Comparison of ENCODE assay signal across 10 cellular contexts in the genomic region with DNA sequence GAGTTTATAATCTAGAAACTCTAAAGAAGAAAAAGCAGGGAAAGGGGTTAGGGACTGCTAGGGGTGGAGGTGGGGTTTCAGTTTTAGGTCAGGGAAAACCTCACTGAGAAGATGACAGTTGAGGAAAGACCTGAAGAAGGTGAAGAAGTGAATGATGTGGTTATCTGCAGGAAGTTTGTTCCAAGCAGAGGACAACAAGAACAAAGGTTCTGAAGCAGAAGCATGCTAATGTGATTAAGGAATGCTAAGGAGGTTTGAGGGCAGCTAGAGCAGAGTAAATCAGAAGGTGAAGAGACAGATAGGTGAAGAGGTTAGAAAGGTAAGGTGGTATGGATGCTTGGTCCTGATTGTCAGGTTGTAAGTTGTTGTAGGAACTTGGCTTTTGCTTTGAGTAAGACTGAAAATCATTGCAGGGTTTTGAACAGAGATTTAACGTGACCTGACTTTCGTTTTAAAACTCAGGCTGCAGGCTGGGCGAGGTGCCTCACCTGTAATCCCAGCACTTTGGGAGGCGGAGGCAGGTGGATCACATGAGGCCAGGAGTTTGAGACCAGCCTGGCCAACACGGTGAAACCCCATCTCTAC. TPM values are rescaled to one million over a fixed set of nuclear protein-coding genes. Genes with fewer than 3 reads are reported as not detected.
A peak's percentile ranks its signal among the peaks of the same experiment; 100 is the strongest.
DNase-seq lines count a peak whose midpoint lies in the region; ATAC-seq and TF ChIP-seq lines count a peak whose summit lies in the region.
"Had no signal": no experiment of that assay in that cellular context is flagged by ENCODE, and none has a peak within 500 bp of the region (broad histone marks: within the 10 kb centered on the region; RNA-seq: fewer than 3 reads in every experiment).

No MANE protein-coding gene starts in this region.

- peaks cover 19% of the 10 kb centered on the region for H3K36me3 Mint-ChIP-seq in activated CD8-positive, alpha-beta memory T cell treated with anti-CD3 and anti-CD28 coated beads, Interleukin-2, amount 10 ng/mL, durations not matched to agents 7 days and 5 days

- peak overlapping the region; percentile 36 for H3K4me2 ChIP-seq in OCI-LY7 (ENCODE audit: low read length)

- H3K9me3 Mint-ChIP-seq in activated CD8-positive, alpha-beta memory T cell treated with anti-CD3 and anti-CD28 coated beads, Interleukin-2, amount 10 ng/mL, durations not matched to agents 7 days and 5 days (ENCODE audit: low read depth): no peaks in the 10 kb centered on the region

- H3K36me3 ChIP-seq in OCI-LY7 (ENCODE audit: insufficient read depth, low read length) (peaks cover 8% of the 10 kb centered on the region), neutrophil (no peaks in the 10 kb centered on the region)
- H3K36me3 ChIP-seq: adrenal gland had no signal

- intact Hi-C loops in OCI-LY7 (cut with micrococcal nuclease; ENCODE audit: unreplicated experiment): no loop called here

- H3K27ac ChIP-seq in OCI-LY7 (ENCODE audit: low read depth, low read length, poor library complexity, severe bottlenecking) (no peak overlapping the region), neutrophil (peak overlapping the region; percentile 30)
- H3K27ac ChIP-seq: adrenal gland had no signal

- CTCF ChIA-PET in activated CD8-positive, alpha-beta memory T cell treated with anti-CD3 and anti-CD28 coated beads, Interleukin-2, amount 10 ng/mL, durations not matched to agents 7 days and 5 days (lab: Charles Lee): no interaction called here
- CTCF ChIA-PET in OCI-LY7 (lab: Charles Lee; ENCODE audit: unreplicated experiment): no interaction called here

- peaks cover 53% of the 10 kb centered on the region for H3K4me1 Mint-ChIP-seq in activated CD8-positive, alpha-beta memory T cell treated with anti-CD3 and anti-CD28 coated beads, Interleukin-2, amount 10 ng/mL, durations not matched to agents 7 days and 5 days

- peak overlapping the region; percentile 24 for H3K4me3 Mint-ChIP-seq in activated CD8-positive, alpha-beta memory T cell treated with anti-CD3 and anti-CD28 coated beads, Interleukin-2, amount 10 ng/mL, durations not matched to agents 7 days and 5 days

- H3K79me2 ChIP-seq in OCI-LY7 (ENCODE audit: insufficient read depth, low read depth, low read length): peaks cover 98% of the 10 kb centered on the region

- no peak for TF ChIP-seq CTCF in OCI-LY7 (conservative IDR thresholded peaks at IDR 0.05; ENCODE audit: low read length)
- no peak for TF ChIP-seq CTCF in neutrophil (IDR thresholded peaks at IDR 0.05)

- no peaks in the 10 kb centered on the region; the same call in 1 of the 2 replicates for H3K9me2 ChIP-seq in OCI-LY7 (ENCODE audit: insufficient read depth, low read length)

- H2AFZ ChIP-seq in OCI-LY7 (ENCODE audit: low read length): no peak overlapping the region

- no peak overlapping the region for H3K4me3 ChIP-seq in OCI-LY7 (ENCODE audit: low read depth, low read length, poor library complexity, severe bottlenecking)
- H3K4me3 ChIP-seq in neutrophil (ENCODE audit: low read depth in 1 of 2, low read length in 1 of 2): no peak overlapping the region
- H3K4me3 ChIP-seq: adrenal gland had no signal

- POLR2A ChIA-PET in OCI-LY7 (lab: Charles Lee): no interaction called here

- no peaks in the 10 kb centered on the region for H3K9me3 ChIP-seq in OCI-LY7 (ENCODE audit: low read length)
- H3K9me3 ChIP-seq in neutrophil: no peaks in the 10 kb centered on the region
- H3K9me3 ChIP-seq: adrenal gland had no signal

- BruUV-seq in OCI-LY7 (replicated peaks; lab: Mats Ljungman, UMichigan): no TSS peak

- no peaks in the 10 kb centered on the region for H3K27me3 Mint-ChIP-seq in activated CD8-positive, alpha-beta memory T cell treated with anti-CD3 and anti-CD28 coated beads, Interleukin-2, amount 10 ng/mL, durations not matched to agents 7 days and 5 days

- no peaks in the 10 kb centered on the region for H3K27me3 ChIP-seq in neutrophil
- H3K27me3 ChIP-seq: adrenal gland had no signal

- peaks cover 10% of the 10 kb centered on the region for H3K4me1 ChIP-seq in OCI-LY7 (ENCODE audit: insufficient read depth, low read length, poor library complexity, severe bottlenecking)
- peaks cover 14 to 36% of the 10 kb centered on the region in 2 experiments for H3K4me1 ChIP-seq in neutrophil (ENCODE audit: control insufficient read depth in 1 of 2, insufficient read depth in 1 of 2, low read depth in 1 of 2, low read length in 1 of 2)

- DNase-seq in activated CD8-positive, alpha-beta memory T cell treated with anti-CD3 and anti-CD28 coated beads, Interleukin-2, amount 10 ng/mL, durations not matched to agents 7 days and 5 days: no peak
- DNase-seq in activated CD8-positive, alpha-beta memory T cell treated with anti-CD3 and anti-CD28 coated beads, Interleukin-2, amount 50 U/mL, for 4 hours: no peak
- DNase-seq in OCI-LY7 (ENCODE audit: low spot score) (no peak), NCI-H82 (lab: John Stamatoyannopoulos, UW) (no peak), A172 (ENCODE audit: low spot score) (no peak), germinal center (ENCODE audit: low spot score) (no peak)
- DNase-seq: adrenal gland, NCI-H69 had no signal

- peak overlapping the region; percentile 13 for H3K27ac Mint-ChIP-seq in activated CD8-positive, alpha-beta memory T cell treated with anti-CD3 and anti-CD28 coated beads, Interleukin-2, amount 10 ng/mL, durations not matched to agents 7 days and 5 days

- peaks cover 34% of the 10 kb centered on the region for H4K20me1 ChIP-seq in OCI-LY7 (ENCODE audit: insufficient read depth, low read length)

- ATAC-seq in activated CD8-positive, alpha-beta memory T cell treated with anti-CD3 and anti-CD28 coated beads, Interleukin-2, amount 10 ng/mL, durations not matched to agents 7 days and 5 days: peak; percentile 44
- ATAC-seq in GM21825 (IDR thresholded peaks at IDR 0.05; ENCODE audit: unreplicated experiment): peak; percentile 29

RNA-seq across cellular contexts. Expression of a gene that starts 8.6 kb away (rescaled TPM):
- 10 to 100 TPM; 47.8 to 56.3 TPM for total RNA-seq in activated CD8-positive, alpha-beta memory T cell treated with anti-CD3 and anti-CD28 coated beads, Interleukin-2, amount 10 ng/mL, durations not matched to agents 7 days and 5 days
- 21.4 and 22.4 TPM in 2 replicates for total RNA-seq in OCI-LY7 (2014; rRNA removed; shearing (Covaris generic))
- total RNA-seq in OCI-LY7 (2022): 42.7 and 43.7 TPM in 2 replicates
- 38.8 and 44.7 TPM in 2 replicates for total RNA-seq in A172 (2014; rRNA removed; shearing (Covaris generic))

RNA-seq across cellular contexts. Expression of a gene that starts 35.5 kb away (rescaled TPM):
- total RNA-seq in activated CD8-positive, alpha-beta memory T cell treated with anti-CD3 and anti-CD28 coated beads, Interleukin-2, amount 10 ng/mL, durations not matched to agents 7 days and 5 days: 10 to 100 TPM; 69.3 to 70.3 TPM
- 8.8 and 16.3 TPM in 2 replicates for total RNA-seq in OCI-LY7 (2014; rRNA removed; shearing (Covaris generic))
- 28.6 and 29.4 TPM in 2 replicates for total RNA-seq in OCI-LY7 (2022)
- total RNA-seq in A172 (2014; rRNA removed; shearing (Covaris generic)): 0.93 and 2.1 TPM in 2 replicates

RNA-seq across cellular contexts. Expression of a gene that starts 37.0 kb away (rescaled TPM):
- 10 to 100 TPM; 91.3 to 91.7 TPM for total RNA-seq in activated CD8-positive, alpha-beta memory T cell treated with anti-CD3 and anti-CD28 coated beads, Interleukin-2, amount 10 ng/mL, durations not matched to agents 7 days and 5 days
- total RNA-seq in OCI-LY7 (2014; rRNA removed; shearing (Covaris generic)): 13.3 and 13.9 TPM in 2 replicates
- 45.3 and 50.3 TPM in 2 replicates for total RNA-seq in OCI-LY7 (2022)
- 17.7 and 18.1 TPM in 2 replicates for total RNA-seq in A172 (2014; rRNA removed; shearing (Covaris generic))
